19 cellular contexts compared by ENCODE assay signal in the genomic region with DNA sequence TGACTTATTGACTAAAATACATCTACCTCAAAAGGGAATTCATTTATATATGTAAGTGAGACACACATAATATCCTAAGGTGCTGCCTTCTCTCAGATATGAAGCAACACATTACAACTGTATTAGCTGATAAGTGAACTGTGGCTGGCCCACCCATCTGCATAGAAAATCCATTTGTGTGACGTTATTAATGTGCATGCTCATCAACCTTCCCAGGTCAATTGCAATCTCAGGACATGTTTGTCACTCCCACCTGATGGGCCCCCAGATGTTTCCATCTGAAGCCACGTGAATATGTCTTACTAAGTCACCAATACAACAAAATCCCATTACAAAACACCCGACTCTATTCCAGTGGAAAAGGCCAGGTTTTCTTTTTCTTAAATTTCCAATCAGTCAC.
DNase-seq lines count a peak whose midpoint lies in the region; ATAC-seq and TF ChIP-seq lines count a peak whose summit lies in the region.
"Had no signal": no experiment of that assay in that cellular context is flagged by ENCODE, and none has a peak within 500 bp of the region (broad histone marks: within the 10 kb centered on the region; RNA-seq: fewer than 3 reads in every experiment).

No MANE protein-coding gene starts in this region.

- peaks cover 6% of the 10 kb centered on the region for H3K9me3 Mint-ChIP-seq in activated naive CD8-positive, alpha-beta T cell (ENCODE audit: low read depth)
- H3K9me3 Mint-ChIP-seq in activated naive CD8-positive, alpha-beta T cell treated with anti-CD3 and anti-CD28 coated beads, Interleukin-2, amount 50 U/mL, for 24 hours, result peaks cover 6% of the 10 kb centered on the region
- H3K9me3 Mint-ChIP-seq in brain, result no peaks in the 10 kb centered on the region

- H3K4me3 ChIP-seq in spleen, result no peak overlapping the region
- H3K4me3 ChIP-seq in esophagus squamous epithelium, result no peak overlapping the region
- H3K4me3 ChIP-seq: BLaER1 treated with 17β-estradiol and CSF1 and Interleukin-3, amounts not matched to agents 10 nM and 100 nM had no signal

- peaks cover 16% of the 10 kb centered on the region for H3K36me3 Mint-ChIP-seq in activated naive CD8-positive, alpha-beta T cell
- H3K36me3 Mint-ChIP-seq in activated naive CD8-positive, alpha-beta T cell treated with anti-CD3 and anti-CD28 coated beads, Interleukin-2, amount 50 U/mL, for 24 hours (ENCODE audit: low read depth), result no peaks in the 10 kb centered on the region
- H3K36me3 Mint-ChIP-seq in brain, result no peaks in the 10 kb centered on the region

- H3K27ac Mint-ChIP-seq in activated naive CD8-positive, alpha-beta T cell, result peak overlapping the region; percentile 17
- no peak overlapping the region for H3K27ac Mint-ChIP-seq in activated naive CD8-positive, alpha-beta T cell treated with anti-CD3 and anti-CD28 coated beads, Interleukin-2, amount 50 U/mL, for 24 hours
- peak overlapping the region in 3 of 5 experiments; percentile 33 to 48 (median 38) for H3K27ac Mint-ChIP-seq in brain

- intact Hi-C loops in spleen (cut with DNase I; ENCODE audit: low total_unique reads) (no loop called here), esophagus squamous epithelium (cut with DNase I) (no loop called here)

- TF ChIP-seq POLR2A in erythroblast (IDR thresholded peaks at IDR 0.05; ENCODE audit: low read length), result no peak
- TF ChIP-seq POLR2A in spleen (IDR thresholded peaks at IDR 0.05), result no peak
- TF ChIP-seq POLR2A in esophagus squamous epithelium (IDR thresholded peaks at IDR 0.05), result no peak

- no peaks in the 10 kb centered on the region for H3K9me3 ChIP-seq in spleen
- no peaks in the 10 kb centered on the region for H3K9me3 ChIP-seq in esophagus squamous epithelium
- H3K9me3 ChIP-seq: BLaER1 treated with 17β-estradiol and CSF1 and Interleukin-3, amounts not matched to agents 10 nM and 100 nM had no signal

- no peak for ATAC-seq in activated naive CD8-positive, alpha-beta T cell treated with anti-CD3 and anti-CD28 coated beads, Interleukin-2, amount 50 U/mL, for 24 hours
- ATAC-seq: HCT116, Panc1 had no signal

- TF ChIP-seq CTCF in brain (conservative IDR thresholded peaks at IDR 0.05) (no peak), spleen (IDR thresholded peaks at IDR 0.05 in 8 of 11, conservative IDR thresholded peaks at IDR 0.05 in 3 of 11) (no peak), esophagus squamous epithelium (IDR thresholded peaks at IDR 0.05) (no peak)

- H3K27me3 Mint-ChIP-seq in activated naive CD8-positive, alpha-beta T cell, result no peaks in the 10 kb centered on the region
- H3K27me3 Mint-ChIP-seq in activated naive CD8-positive, alpha-beta T cell treated with anti-CD3 and anti-CD28 coated beads, Interleukin-2, amount 50 U/mL, for 24 hours, result no peaks in the 10 kb centered on the region
- no peaks in the 10 kb centered on the region for H3K27me3 Mint-ChIP-seq in brain

- no peaks in the 10 kb centered on the region for H3K36me3 ChIP-seq in spleen
- no peaks in the 10 kb centered on the region for H3K36me3 ChIP-seq in esophagus squamous epithelium
- H3K36me3 ChIP-seq: BLaER1 treated with 17β-estradiol and CSF1 and Interleukin-3, amounts not matched to agents 10 nM and 100 nM had no signal

- WGBS in spleen, 5 donors, result 78 to 85% (median 83%) methylated on average over 3 of the region's 3 CpGs
- WGBS in esophagus squamous epithelium, 2 donors, result 72 to 87% methylated on average over 3 of the region's 3 CpGs

- H3K27me3 ChIP-seq in spleen (replicated peaks in 1 of 7) (no peaks in the 10 kb centered on the region), esophagus squamous epithelium (no peaks in the 10 kb centered on the region)
- H3K27me3 ChIP-seq: BLaER1 treated with 17β-estradiol and CSF1 and Interleukin-3, amounts not matched to agents 10 nM and 100 nM had no signal

- peaks cover 0 to 48% (median 19%) of the 10 kb centered on the region in 6 donors for H3K4me1 ChIP-seq in spleen
- peaks cover 0 to 13% (median 0%) of the 10 kb centered on the region in 3 donors for H3K4me1 ChIP-seq in esophagus squamous epithelium

- peaks cover 80% of the 10 kb centered on the region for H3K4me1 Mint-ChIP-seq in activated naive CD8-positive, alpha-beta T cell (ENCODE audit: low read depth)
- peaks cover 53% of the 10 kb centered on the region for H3K4me1 Mint-ChIP-seq in activated naive CD8-positive, alpha-beta T cell treated with anti-CD3 and anti-CD28 coated beads, Interleukin-2, amount 50 U/mL, for 24 hours
- peaks cover 72% of the 10 kb centered on the region for H3K4me1 Mint-ChIP-seq in brain

- H3K27ac ChIP-seq in spleen (peak overlapping the region in 7 of 8 donors; percentile 2 to 63 (median 34)), esophagus squamous epithelium (no peak overlapping the region)
- H3K27ac ChIP-seq: 22Rv1; BLaER1 treated with 17β-estradiol and CSF1 and Interleukin-3, amounts not matched to agents 10 nM and 100 nM had no signal

- DNase-seq in activated naive CD8-positive, alpha-beta T cell treated with anti-CD3 and anti-CD28 coated beads, Interleukin-2, amount 50 U/mL, for 24 hours, result no peak
- DNase-seq in erythroblast (lab: John Stamatoyannopoulos, UW) (peak; percentile 46 to 71), spleen (no peak), NCI-H82 (lab: John Stamatoyannopoulos, UW) (no peak), esophagus squamous epithelium (lab: John Stamatoyannopoulos, UW) (no peak)
- DNase-seq in activated naive CD4-positive, alpha-beta T cell treated with anti-CD3 and anti-CD28 coated beads, Interleukin-2, amount 50 U/mL, for 16 hours, result no peak
- DNase-seq: KG1; NCI-H1092; NCI-H1436; NCI-H187 treated with DMSO at 0.1 percent for 48 hours; NCI-H2227 treated with DMSO at 0.1 percent for 48 hours; NCI-H510A; NK-92 treated with Interleukin-12 subunit alpha and Interleukin-12 subunit beta, amount 100 ng/mL, for 24 hours had no signal

- no peak overlapping the region for H3K4me3 Mint-ChIP-seq in activated naive CD8-positive, alpha-beta T cell
- H3K4me3 Mint-ChIP-seq in activated naive CD8-positive, alpha-beta T cell treated with anti-CD3 and anti-CD28 coated beads, Interleukin-2, amount 50 U/mL, for 24 hours, result no peak overlapping the region
- H3K4me3 Mint-ChIP-seq in brain, result no peak overlapping the region

Comparison
In these comparisons a context has a peak if more than half of its experiments do, and no peak if none do; other contexts are left out.
1. DNase-seq: peak in erythroblast (2 of 2); none in activated naive CD8-positive, alpha-beta T cell treated with anti-CD3 and anti-CD28 coated beads, Interleukin-2, amount 50 U/mL, for 24 hours (single experiment), spleen (single experiment), NCI-H82 (single experiment), activated naive CD4-positive, alpha-beta T cell treated with anti-CD3 and anti-CD28 coated beads, Interleukin-2, amount 50 U/mL, for 16 hours (single experiment) and esophagus squamous epithelium (single experiment).
2. H3K27ac ChIP-seq: peak in spleen (7 of 8); none in esophagus squamous epithelium (0 of 4).